ENCODE assay signal across 9 cellular contexts in genomic region chr1:17075470-17076255, GRCh38. TPM values are rescaled to one million over a fixed set of nuclear protein-coding genes. Genes with fewer than 3 reads are reported as not detected.
DNase-seq lines count a peak whose midpoint lies in the region; ATAC-seq and TF ChIP-seq lines count a peak whose summit lies in the region.
"Had no signal": no experiment of that assay in that cellular context is flagged by ENCODE, and none has a peak within 500 bp of the region (broad histone marks: within the 10 kb centered on the region; RNA-seq: fewer than 3 reads in every experiment).

No MANE protein-coding gene starts in this region.

- H3K27me3 Mint-ChIP-seq in T-helper 2 cell treated with Interferon-gamma antibody and Interleukin-4, amounts not matched to agents 5 μg/mL and 100 μg/mL, for 36 hours (ENCODE audit: low read depth): no peaks in the 10 kb centered on the region
- H3K27me3 Mint-ChIP-seq: effector memory CD8-positive, alpha-beta T cell had no signal

- no peak overlapping the region for H3K4me3 Mint-ChIP-seq in T-helper 2 cell treated with Interferon-gamma antibody and Interleukin-4, amounts not matched to agents 5 μg/mL and 100 μg/mL, for 36 hours
- H3K4me3 Mint-ChIP-seq: effector memory CD8-positive, alpha-beta T cell had no signal

- CTCF ChIA-PET in AG04449 (lab: Yijun Ruan, JAX): interaction anchor here (0.7 to 2.2 kb wide), 10 partner anchors 8 to 38 kb away, joined by 3 to 14 read pairs (median 4); no protein-coding TSS in a partner anchor

- H3K9me3 Mint-ChIP-seq in T-helper 2 cell treated with Interferon-gamma antibody and Interleukin-4, amounts not matched to agents 5 μg/mL and 100 μg/mL, for 36 hours: no peaks in the 10 kb centered on the region
- H3K9me3 Mint-ChIP-seq: effector memory CD8-positive, alpha-beta T cell had no signal

- POLR2A ChIA-PET in AG04449 (lab: Yijun Ruan, JAX): no interaction called here

- H3K4me1 Mint-ChIP-seq in T-helper 2 cell treated with Interferon-gamma antibody and Interleukin-4, amounts not matched to agents 5 μg/mL and 100 μg/mL, for 36 hours (ENCODE audit: low read depth): peaks cover 2% of the 10 kb centered on the region

- no peak overlapping the region for H3K27ac Mint-ChIP-seq in T-helper 2 cell treated with Interferon-gamma antibody and Interleukin-4, amounts not matched to agents 5 μg/mL and 100 μg/mL, for 36 hours

- intact Hi-C loops in cardiac septum (cut with DNase I): no loop called here

- H3K4me3 ChIP-seq in AG04449 (ENCODE audit: low read depth, low read length) (no peak overlapping the region), GM12875 (ENCODE audit: low read depth, low read length) (no peak overlapping the region), foreskin fibroblast (ENCODE audit: low read depth in 1 of 2, low read length in 2 of 2) (no peak overlapping the region)

- DNase-seq in AG04449 (ENCODE audit: low read depth, low spot score): no peak
- peak; percentile 78 for DNase-seq in RPMI8226
- peak in 1 of 2 donors; percentile 36 for DNase-seq in foreskin fibroblast
- no peak for DNase-seq in T-helper 2 cell treated with Interferon-gamma antibody and Interleukin-4, amounts not matched to agents 5 μg/mL and 100 μg/mL, for 36 hours (ENCODE audit: low spot score)
- no peak for DNase-seq in cardiac septum (ENCODE audit: low spot score)
- DNase-seq in activated naive CD4-positive, alpha-beta T cell treated with Interleukin-2 at 50 U/mL for 16 hours: no peak

- no peak for ATAC-seq in HG03175 (IDR thresholded peaks at IDR 0.05; ENCODE audit: unreplicated experiment)
- ATAC-seq: effector memory CD8-positive, alpha-beta T cell had no signal

- peak; percentile 29 for TF ChIP-seq CTCF in AG04449 (IDR thresholded peaks at IDR 0.05; ENCODE audit: insufficient read depth, low read length, missing control alignments)
- TF ChIP-seq CTCF in GM12875 (IDR thresholded peaks at IDR 0.05; ENCODE audit: borderline replicate concordance, insufficient read depth, low read depth, low read length): peak; percentile 64
- TF ChIP-seq CTCF in foreskin fibroblast (IDR thresholded peaks at IDR 0.05; ENCODE audit: low read depth, low read length): peak; percentile 53

- H3K36me3 Mint-ChIP-seq in T-helper 2 cell treated with Interferon-gamma antibody and Interleukin-4, amounts not matched to agents 5 μg/mL and 100 μg/mL, for 36 hours (ENCODE audit: low read depth): no peaks in the 10 kb centered on the region

RNA-seq across cellular contexts. Expression of gene SDHB, which starts 21.8 kb away (rescaled TPM):
- total RNA-seq in cardiac septum: 260 TPM

RNA-seq across cellular contexts. Expression of gene PADI2, which starts 43.6 kb away (rescaled TPM):
- 1.3 TPM for total RNA-seq in cardiac septum
